ENCODE assay signal across 24 cellular contexts in genomic region chr3:78570482-78570881, GRCh38.
"Had no signal": no experiment of that assay in that cellular context is flagged by ENCODE, and none has a peak within 500 bp of the region (broad histone marks: within the 10 kb centered on the region; RNA-seq: fewer than 3 reads in every experiment).

No MANE protein-coding gene starts in this region.

- H3K4me1 Mint-ChIP-seq: naive B cell; natural killer cell; stimulated activated naive B cell treated with anti-CD40 and anti-IgM and Interleukin-4, amounts not matched to agents 10 μg/mL and 1 μg/mL and 100 μg/mL, for 72 hours had no signal

- H3K4me3 ChIP-seq: left ventricle myocardium inferior, lung, neural progenitor cell, right atrium auricular region, right lobe of liver, smooth muscle cell, stomach, testis, thyroid gland, transverse colon, upper lobe of left lung, vagina had no signal

- H3K4me1 ChIP-seq: left ventricle myocardium inferior, neural progenitor cell, right atrium auricular region, right lobe of liver, stomach, testis, thyroid gland, transverse colon, upper lobe of left lung had no signal

- H3K27me3 Mint-ChIP-seq: naive B cell; progenitor cell of endocrine pancreas; stimulated activated naive B cell treated with anti-CD40 and anti-IgM and Interleukin-4, amounts not matched to agents 10 μg/mL and 1 μg/mL and 100 μg/mL, for 72 hours had no signal

- H3K4me3 Mint-ChIP-seq: mesothelial cell of epicardium; naive B cell; natural killer cell; nephron progenitor cell; neural progenitor cell; stimulated activated naive B cell treated with anti-CD40 and anti-IgM and Interleukin-4, amounts not matched to agents 10 μg/mL and 1 μg/mL and 100 μg/mL, for 72 hours had no signal

- H3K27ac ChIP-seq: left ventricle myocardium inferior, neural progenitor cell, neutrophil, right atrium auricular region, right lobe of liver, stomach, testis, thyroid gland, transverse colon, upper lobe of left lung, vagina had no signal

- H3K4me2 ChIP-seq: neural progenitor cell, smooth muscle cell had no signal

- H3K27me3 ChIP-seq: neural progenitor cell, neutrophil, right atrium auricular region, right lobe of liver, stomach, testis, thyroid gland, transverse colon, upper lobe of left lung, vagina had no signal

- H3K9ac ChIP-seq: neural progenitor cell had no signal

- H3K9me3 ChIP-seq: neutrophil, right lobe of liver, stomach, testis, thyroid gland, transverse colon, upper lobe of left lung, vagina had no signal

- DNase-seq: left ventricle myocardium inferior; mesendoderm; naive B cell; natural killer cell; occipital lobe; right lobe of liver; stimulated activated CD4-positive, alpha-beta T cell treated with anti-CD3 and anti-CD28 coated beads, Interleukin-1b, Interleukin-23, amount 100 ng/mL, for 48 hours; stimulated activated CD4-positive, alpha-beta T cell treated with anti-CD3 and anti-CD28 coated beads, Interleukin-2, amount 100 ng/mL, for 48 hours; stimulated activated naive B cell treated with anti-CD40 and anti-IgM and Interleukin-4, amounts not matched to agents 10 μg/mL and 1 μg/mL and 100 μg/mL, for 72 hours; stimulated activated naive CD8-positive, alpha-beta T cell treated with anti-CD3 and anti-CD28 coated beads, Interleukin-15, Interleukin-2, amounts not matched to agents 100 U/mL and 50 U/mL, for 24 hours; stomach; testis; transverse colon; upper lobe of left lung had no signal

- H3K27ac Mint-ChIP-seq: mesothelial cell of epicardium; natural killer cell; neural progenitor cell; progenitor cell of endocrine pancreas; stimulated activated naive B cell treated with anti-CD40 and anti-IgM and Interleukin-4, amounts not matched to agents 10 μg/mL and 1 μg/mL and 100 μg/mL, for 72 hours had no signal

- ATAC-seq: natural killer cell; right lobe of liver; stimulated activated naive CD8-positive, alpha-beta T cell treated with anti-CD3 and anti-CD28 coated beads, Interleukin-15, Interleukin-2, amounts not matched to agents 100 U/mL and 50 U/mL, for 24 hours had no signal

- H3K36me3 Mint-ChIP-seq: mesothelial cell of epicardium; naive B cell; natural killer cell; stimulated activated naive B cell treated with anti-CD40 and anti-IgM and Interleukin-4, amounts not matched to agents 10 μg/mL and 1 μg/mL and 100 μg/mL, for 72 hours had no signal

- H3K36me3 ChIP-seq: left ventricle myocardium inferior, neural progenitor cell, neutrophil, right atrium auricular region, right lobe of liver, stomach, thyroid gland, transverse colon, upper lobe of left lung, vagina had no signal
